Comparison of ENCODE assay signal across 7 cellular contexts in genomic region chr16:29815793-29816693, GRCh38. TPM values are rescaled to one million over a fixed set of nuclear protein-coding genes. Genes with fewer than 3 reads are reported as not detected.
DNase-seq lines count a peak whose midpoint lies in the region; ATAC-seq and TF ChIP-seq lines count a peak whose summit lies in the region.

Gene PAGR1, plus strand, starts transcription at chr16:29816152. Its CDS starts 374 bp downstream, at chr16:29816526.

- H4K20me1 ChIP-seq in hepatocyte (ENCODE audit: insufficient read depth, poor library complexity, severe bottlenecking) = no peaks in the 10 kb centered on the region

- DNase-seq in NCI-H1930 (lab: John Stamatoyannopoulos, UW) (peak; percentile 99 to 100), T-helper 22 cell (ENCODE audit: low read depth) (peak; percentile 99), astrocyte of the cerebellum (ENCODE audit: low read depth) (peak; percentile 99), hepatocyte (ENCODE audit: low spot score) (peak; percentile 99), retina (peak; percentile 99)

- peak; percentile 89 for TF ChIP-seq CTCF in astrocyte of the cerebellum (IDR thresholded peaks at IDR 0.05; ENCODE audit: low read depth, low read length, missing control alignments)
- TF ChIP-seq CTCF in hepatocyte (IDR thresholded peaks at IDR 0.05; ENCODE audit: poor library complexity) = peak; percentile 98

- H3K9me3 ChIP-seq in hepatocyte (ENCODE audit: low read depth) = no peaks in the 10 kb centered on the region

- H3K27me3 ChIP-seq in hepatocyte = no peaks in the 10 kb centered on the region

- peak within 1 kb of the TSS; percentile 93 for H3K27ac ChIP-seq in hepatocyte

- WGBS in hepatocyte (ENCODE audit: low lambda C conversion rate, missing lambda C conversion rate) = under 1% methylated on average over 63 of the region's 70 CpGs

- peaks cover 27% of the 10 kb centered on the region for H3K4me1 ChIP-seq in hepatocyte (ENCODE audit: insufficient read depth)

- ATAC-seq in GM18499 (IDR thresholded peaks at IDR 0.05; ENCODE audit: insufficient read depth, unreplicated experiment) = peak; percentile 45
- ATAC-seq in HG02970 (IDR thresholded peaks at IDR 0.05; ENCODE audit: low FRiP score, unreplicated experiment) = peak; percentile 64

- H3K79me2 ChIP-seq in hepatocyte = peaks cover 53% of the 10 kb centered on the region

- H3K4me3 ChIP-seq in astrocyte of the cerebellum (ENCODE audit: low read depth, low read length) (peak within 1 kb of the TSS; percentile 77), hepatocyte (peak within 1 kb of the TSS; percentile 42)

- no peaks in the 10 kb centered on the region for H3K9me2 ChIP-seq in hepatocyte (replicated peaks; ENCODE audit: insufficient read depth)

- peak within 1 kb of the TSS; percentile 87 for H3K4me2 ChIP-seq in hepatocyte

- in situ Hi-C loops in astrocyte of the cerebellum (cut with HindIII; ENCODE audit: low sequenced_read_pairs) = no loop called here

- H3K36me3 ChIP-seq in hepatocyte (replicated peaks; ENCODE audit: insufficient read depth, low read depth) = no peaks in the 10 kb centered on the region

- H2AFZ ChIP-seq in hepatocyte = peak within 1 kb of the TSS; percentile 59

RNA-seq across cellular contexts. Expression of gene PAGR1, which starts in this region (rescaled TPM):
- 31.6 and 39.3 TPM in 2 replicates for total RNA-seq in hepatocyte
- 48.5 and 53.4 TPM in 2 replicates for polyA plus RNA-seq in hepatocyte

Comparison
In these comparisons a context has a peak if more than half of its experiments do, and no peak if none do; other contexts are left out.
1. Peak in every context shown above with its lines: DNase-seq, ATAC-seq, H3K4me3 ChIP-seq and H3K27ac ChIP-seq.